10 cellular contexts compared by ENCODE assay signal in genomic region chr6:341914-342831, GRCh38. TPM values are rescaled to one million over a fixed set of nuclear protein-coding genes. Genes with fewer than 3 reads are reported as not detected.
DNase-seq lines count a peak whose midpoint lies in the region; ATAC-seq and TF ChIP-seq lines count a peak whose summit lies in the region.
"Had no signal": no experiment of that assay in that cellular context is flagged by ENCODE, and none has a peak within 500 bp of the region (broad histone marks: within the 10 kb centered on the region; RNA-seq: fewer than 3 reads in every experiment).

No MANE protein-coding gene starts in this region.

- WGBS in tibial nerve, 2 donors, result 73 to 75% methylated on average over 16 of the region's 16 CpGs

- H3K4me3 ChIP-seq in Loucy (ENCODE audit: low read length, poor library complexity, severe bottlenecking), result no peak overlapping the region
- H3K4me3 ChIP-seq in tibial nerve, result no peak overlapping the region

- peaks cover 62% of the 10 kb centered on the region for H3K4me1 ChIP-seq in Loucy (ENCODE audit: insufficient read depth, low read length, poor library complexity, severe bottlenecking)
- H3K4me1 ChIP-seq in tibial nerve, result peaks cover 0 to 28% (median 9%) of the 10 kb centered on the region in 4 donors

- H3K9ac ChIP-seq in Loucy (ENCODE audit: low read depth, low read length, poor library complexity, severe bottlenecking), result no peak overlapping the region

- no peaks in the 10 kb centered on the region for H3K9me2 ChIP-seq in Loucy (replicated peaks; ENCODE audit: low read depth, low read length)

- peaks cover 13% of the 10 kb centered on the region; the same call in 1 of the 2 replicates for H3K36me3 ChIP-seq in Loucy (ENCODE audit: insufficient read depth, low read length)
- H3K36me3 ChIP-seq in tibial nerve, result no peaks in the 10 kb centered on the region

- no peak for TF ChIP-seq EP300 in tibial nerve (IDR thresholded peaks at IDR 0.05)

- no peak overlapping the region for H3K27ac ChIP-seq in tibial nerve

- H3F3A ChIP-seq in Loucy (ENCODE audit: low read depth), result no peaks in the 10 kb centered on the region

- DNase-seq in stimulated activated naive B cell treated with anti-CD40 and anti-IgM and Interleukin-4, amounts not matched to agents 10 μg/mL and 1 μg/mL and 100 μg/mL, for 72 hours, result no peak
- no peak for DNase-seq in stimulated activated naive CD4-positive, alpha-beta T cell (lab: John Stamatoyannopoulos, UW)
- DNase-seq in tibial nerve (ENCODE audit: low spot score in 2 of 2) (no peak), RPMI8226 (no peak)
- DNase-seq: amygdala, small intestine had no signal

- peak; percentile 33 for TF ChIP-seq POLR2A in GM19099 (IDR thresholded peaks at IDR 0.05; ENCODE audit: extremely low read depth, insufficient read length, low read depth)
- no peak for TF ChIP-seq POLR2A in tibial nerve (IDR thresholded peaks at IDR 0.05)

- H3K4me3 Mint-ChIP-seq in stimulated activated naive B cell treated with anti-CD40 and anti-IgM and Interleukin-4, amounts not matched to agents 10 μg/mL and 1 μg/mL and 100 μg/mL, for 72 hours, result peak overlapping the region in 1 of 2 donors; percentile 40

- no peaks in the 10 kb centered on the region for H3K27me3 Mint-ChIP-seq in stimulated activated naive B cell treated with anti-CD40 and anti-IgM and Interleukin-4, amounts not matched to agents 10 μg/mL and 1 μg/mL and 100 μg/mL, for 72 hours

- H3K79me2 ChIP-seq in Loucy (ENCODE audit: insufficient read depth, low read length), result no peaks in the 10 kb centered on the region

- H3K9me3 Mint-ChIP-seq in stimulated activated naive B cell treated with anti-CD40 and anti-IgM and Interleukin-4, amounts not matched to agents 10 μg/mL and 1 μg/mL and 100 μg/mL, for 72 hours, result no peaks in the 10 kb centered on the region

- no peaks in the 10 kb centered on the region for H3K9me3 ChIP-seq in Loucy (ENCODE audit: insufficient read depth, low read depth, low read length)
- H3K9me3 ChIP-seq in tibial nerve, result no peaks in the 10 kb centered on the region

- peaks cover 46 to 56% of the 10 kb centered on the region in 2 donors for H3K36me3 Mint-ChIP-seq in stimulated activated naive B cell treated with anti-CD40 and anti-IgM and Interleukin-4, amounts not matched to agents 10 μg/mL and 1 μg/mL and 100 μg/mL, for 72 hours

- TF ChIP-seq CTCF in Loucy (conservative IDR thresholded peaks at IDR 0.05; ENCODE audit: low read length) (no peak), tibial nerve (IDR thresholded peaks at IDR 0.05) (no peak)

- H3K4me2 ChIP-seq in Loucy (ENCODE audit: low read depth, low read length, poor library complexity, severe bottlenecking), result peak overlapping the region; percentile 3

- no peak overlapping the region for H2AFZ ChIP-seq in Loucy (ENCODE audit: low read length)

- no peaks in the 10 kb centered on the region for H3K27me3 ChIP-seq in Loucy (ENCODE audit: insufficient read depth, low read length, poor library complexity, severe bottlenecking)
- no peaks in the 10 kb centered on the region for H3K27me3 ChIP-seq in tibial nerve

- peak; percentile 63 for ATAC-seq in HG02678 (IDR thresholded peaks at IDR 0.05; ENCODE audit: unreplicated experiment)
- peak in 1 of 2 donors; percentile 5 for ATAC-seq in stimulated activated naive B cell treated with anti-CD40 and anti-IgM and Interleukin-4, amounts not matched to agents 10 μg/mL and 1 μg/mL and 100 μg/mL, for 72 hours (replicated peaks)
- ATAC-seq: activated CD4-positive, CD25-positive, alpha-beta regulatory T cell treated with anti-CD3 and anti-CD28 coated beads, Interleukin-2, amount 50 U/mL, for 24 hours had no signal

- H3K27ac Mint-ChIP-seq in stimulated activated naive B cell treated with anti-CD40 and anti-IgM and Interleukin-4, amounts not matched to agents 10 μg/mL and 1 μg/mL and 100 μg/mL, for 72 hours, result peak overlapping the region; percentile 96

- no peaks in the 10 kb centered on the region for H4K20me1 ChIP-seq in Loucy (ENCODE audit: insufficient read depth, low read length, poor library complexity, severe bottlenecking)

- H3K4me1 Mint-ChIP-seq in stimulated activated naive B cell treated with anti-CD40 and anti-IgM and Interleukin-4, amounts not matched to agents 10 μg/mL and 1 μg/mL and 100 μg/mL, for 72 hours, result peaks cover 54 to 88% of the 10 kb centered on the region in 2 donors

RNA-seq across cellular contexts. Expression of gene IRF4, which starts 49.4 kb away (rescaled TPM):
- total RNA-seq in tibial nerve, result 1 to 10 TPM in 3 of 4 donors, under 1 TPM in 1; 0.22 to 6.9 (median 2.3) TPM

RNA-seq across cellular contexts. Expression of gene DUSP22, which starts 49.9 kb away (rescaled TPM):
- 10 to 100 TPM; 53.2 to 89.8 (median 73.7) TPM for total RNA-seq in tibial nerve
